1 cellular context compared by ENCODE assay signal in the genomic region with DNA sequence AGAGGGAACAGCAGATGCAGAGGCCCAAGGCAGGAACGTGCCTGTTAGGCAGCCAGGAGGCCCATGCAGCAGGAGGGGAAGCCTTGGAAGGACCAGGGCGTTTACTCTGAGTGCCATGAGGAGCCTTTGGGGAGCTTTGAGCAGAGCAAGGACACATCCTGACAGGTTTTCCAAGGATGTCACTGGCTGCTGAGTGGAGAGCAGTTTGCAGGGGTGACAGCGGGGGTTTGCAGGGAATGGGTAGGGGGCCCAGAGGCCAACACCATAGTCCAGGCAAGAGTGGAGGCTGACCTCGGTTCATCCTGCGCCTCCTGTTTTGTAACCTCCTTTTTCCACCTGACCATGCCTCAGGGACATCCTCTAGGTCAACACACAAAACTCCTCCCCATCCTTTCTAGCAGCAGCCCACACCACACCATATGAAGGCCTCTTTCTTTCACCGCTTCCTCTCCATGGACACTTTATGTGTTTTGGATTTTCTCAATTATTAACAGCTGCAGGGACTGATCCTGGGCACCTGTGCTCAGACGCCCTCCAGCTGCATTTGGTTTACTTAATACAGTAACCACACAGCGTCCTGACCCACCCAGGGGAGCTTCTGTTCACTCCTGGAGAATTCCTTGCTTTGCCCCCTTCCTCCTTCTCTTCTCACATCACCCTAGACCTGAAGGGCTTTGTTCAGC.
A peak's percentile ranks its signal among the peaks of the same experiment; 100 is the strongest.
TF ChIP-seq lines count a peak whose summit lies in the region.

No MANE protein-coding gene starts in this region.

TF ChIP-seq in HEK293, 187 proteins besides CTCF, POLR2A, EP300 and RAD21:
- TF ChIP-seq ZNF501 (tag by site-specific recombination; IDR thresholded peaks at IDR 0.05) (no peak), ZNF214 (tag by site-specific recombination; IDR thresholded peaks at IDR 0.05; ENCODE audit: borderline replicate concordance) (no peak), ZFHX2 (tag by site-specific recombination; conservative IDR thresholded peaks at IDR 0.05) (0 out of 2 replicates have a peak, but pooled peaks have one; percentile 14)
